Comparison of ENCODE assay signal across 17 cellular contexts in genomic region chr11:61783717-61784505, GRCh38. TPM values are rescaled to one million over a fixed set of nuclear protein-coding genes. Genes with fewer than 3 reads are reported as not detected.
DNase-seq lines count a peak whose midpoint lies in the region; ATAC-seq and TF ChIP-seq lines count a peak whose summit lies in the region.
"Had no signal": no experiment of that assay in that cellular context is flagged by ENCODE, and none has a peak within 500 bp of the region (broad histone marks: within the 10 kb centered on the region; RNA-seq: fewer than 3 reads in every experiment).

No MANE protein-coding gene starts in this region.

- no peak for DNase-seq in Calu3
- DNase-seq in NB4 (ENCODE audit: low read depth) = peak; percentile 34
- DNase-seq in neural progenitor cell (ENCODE audit: low spot score) = no peak
- DNase-seq in MG63 = no peak
- no peak for DNase-seq in thyroid gland
- DNase-seq in mucosa of gallbladder (ENCODE audit: low spot score) = no peak
- DNase-seq: activated naive CD4-positive, alpha-beta T cell treated with anti-CD3 and anti-CD28 coated beads, Interleukin-2, amount 50 U/mL, for 16 hours; heart right ventricle; left cardiac atrium; NCI-H1048; retina; RPMI8226; stimulated activated CD4-positive, alpha-beta T cell treated with anti-CD3 and anti-CD28 coated beads, Interleukin-4, amount 100 ng/mL, for 24 hours had no signal

- H3K36me3 Mint-ChIP-seq in Calu3 (ENCODE audit: insufficient read depth, unreplicated experiment) = peaks cover 72% of the 10 kb centered on the region
- peaks cover 59% of the 10 kb centered on the region for H3K36me3 Mint-ChIP-seq in dendritic cell treated with granulocyte-macrophage colony-stimulating factor and Interleukin-4, amounts not matched to agents 40 ng/mL and 50 ng/mL, for 4 days (ENCODE audit: low read depth)
- peaks cover 7% of the 10 kb centered on the region for H3K36me3 Mint-ChIP-seq in neural progenitor cell

- H3K9me3 Mint-ChIP-seq in Calu3 (ENCODE audit: low read depth, unreplicated experiment) (no peaks in the 10 kb centered on the region), neural progenitor cell (no peaks in the 10 kb centered on the region)
- no peaks in the 10 kb centered on the region for H3K9me3 Mint-ChIP-seq in dendritic cell treated with granulocyte-macrophage colony-stimulating factor and Interleukin-4, amounts not matched to agents 40 ng/mL and 50 ng/mL, for 4 days

- 74 to 75% methylated on average over 12 of the region's 13 CpGs for WGBS in thyroid gland, 2 donors

- H3K4me3 ChIP-seq in NB4 (ENCODE audit: low read depth, low read length) = no peak overlapping the region
- H3K4me3 ChIP-seq in neural progenitor cell = no peak overlapping the region
- H3K4me3 ChIP-seq in MG63 = no peak overlapping the region
- H3K4me3 ChIP-seq in thyroid gland (replicated peaks in 1 of 3) = no peak overlapping the region
- H3K4me3 ChIP-seq: heart right ventricle, upper lobe of left lung had no signal

- H2AFZ ChIP-seq in neural progenitor cell (replicated peaks) = no peak overlapping the region

- no peak for ATAC-seq in GM19452 (IDR thresholded peaks at IDR 0.05; ENCODE audit: unreplicated experiment)
- ATAC-seq: heart right ventricle, left cardiac atrium had no signal

- no peaks in the 10 kb centered on the region for H3K27me3 Mint-ChIP-seq in Calu3 (ENCODE audit: unreplicated experiment)
- H3K27me3 Mint-ChIP-seq in dendritic cell treated with granulocyte-macrophage colony-stimulating factor and Interleukin-4, amounts not matched to agents 40 ng/mL and 50 ng/mL, for 4 days = peaks cover 3% of the 10 kb centered on the region
- peaks cover 7% of the 10 kb centered on the region for H3K27me3 Mint-ChIP-seq in neural progenitor cell (ENCODE audit: insufficient read depth, low read depth)

- no peaks in the 10 kb centered on the region for H3K9me3 ChIP-seq in neural progenitor cell (ENCODE audit: low read depth)
- H3K9me3 ChIP-seq in MG63 = no peaks in the 10 kb centered on the region
- no peaks in the 10 kb centered on the region for H3K9me3 ChIP-seq in thyroid gland
- H3K9me3 ChIP-seq: heart right ventricle, upper lobe of left lung had no signal

- H3K27ac ChIP-seq in neural progenitor cell = no peak overlapping the region
- no peak overlapping the region for H3K27ac ChIP-seq in thyroid gland
- H3K27ac ChIP-seq: epithelial cell of prostate, heart right ventricle, upper lobe of left lung had no signal

- no peak overlapping the region for H3K4me3 Mint-ChIP-seq in Calu3 (ENCODE audit: low read depth, unreplicated experiment)
- no peak overlapping the region for H3K4me3 Mint-ChIP-seq in dendritic cell treated with granulocyte-macrophage colony-stimulating factor and Interleukin-4, amounts not matched to agents 40 ng/mL and 50 ng/mL, for 4 days
- H3K4me3 Mint-ChIP-seq in neural progenitor cell = peak overlapping the region; percentile 65

- intact Hi-C loops in Calu3 (cut with micrococcal nuclease; ENCODE audit: unreplicated experiment) (no loop called here), thyroid gland (cut with DNase I) (no loop called here)
- intact Hi-C loops in dendritic cell treated with granulocyte-macrophage colony-stimulating factor and Interleukin-4, amounts not matched to agents 40 ng/mL and 50 ng/mL, for 4 days (cut with micrococcal nuclease) = no loop called here

- TF ChIP-seq POLR2A in NB4 (IDR thresholded peaks at IDR 0.05; ENCODE audit: extremely low read depth, insufficient read length) (no peak), thyroid gland (IDR thresholded peaks at IDR 0.05) (no peak)

- peaks cover 16% of the 10 kb centered on the region for H4K20me1 ChIP-seq in neural progenitor cell (ENCODE audit: low read depth)

- peak overlapping the region; percentile 28 for H3K27ac Mint-ChIP-seq in Calu3 (ENCODE audit: unreplicated experiment)
- H3K27ac Mint-ChIP-seq in dendritic cell treated with granulocyte-macrophage colony-stimulating factor and Interleukin-4, amounts not matched to agents 40 ng/mL and 50 ng/mL, for 4 days = peak overlapping the region; percentile 10
- peak overlapping the region; percentile 50 for H3K27ac Mint-ChIP-seq in neural progenitor cell

- no peaks in the 10 kb centered on the region for H3K4me1 ChIP-seq in neural progenitor cell
- H3K4me1 ChIP-seq in thyroid gland = no peaks in the 10 kb centered on the region
- H3K4me1 ChIP-seq: heart right ventricle, upper lobe of left lung had no signal

- no peak overlapping the region for H3K9ac ChIP-seq in neural progenitor cell

- H3K4me2 ChIP-seq in neural progenitor cell = no peak overlapping the region

- H3K27me3 ChIP-seq in neural progenitor cell = no peaks in the 10 kb centered on the region
- no peaks in the 10 kb centered on the region for H3K27me3 ChIP-seq in MG63
- no peaks in the 10 kb centered on the region for H3K27me3 ChIP-seq in thyroid gland
- H3K27me3 ChIP-seq: heart right ventricle, upper lobe of left lung had no signal

- BruUV-seq in Calu3 (replicated peaks; lab: Mats Ljungman, UMichigan) = no TSS peak

- no peaks in the 10 kb centered on the region for H3K79me2 ChIP-seq in neural progenitor cell (ENCODE audit: low read depth)

- TF ChIP-seq CTCF in Calu3 (IDR thresholded peaks at IDR 0.05; ENCODE audit: unreplicated experiment) = no peak
- no peak for TF ChIP-seq CTCF in NB4 (IDR thresholded peaks at IDR 0.05; ENCODE audit: low read depth, low read length)
- no peak for TF ChIP-seq CTCF in neural progenitor cell (IDR thresholded peaks at IDR 0.05)
- no peak for TF ChIP-seq CTCF in thyroid gland (IDR thresholded peaks at IDR 0.05)

- no peaks in the 10 kb centered on the region for H3K4me1 Mint-ChIP-seq in Calu3 (ENCODE audit: low read depth, unreplicated experiment)
- H3K4me1 Mint-ChIP-seq in dendritic cell treated with granulocyte-macrophage colony-stimulating factor and Interleukin-4, amounts not matched to agents 40 ng/mL and 50 ng/mL, for 4 days (ENCODE audit: low read depth) = peaks cover 21% of the 10 kb centered on the region
- H3K4me1 Mint-ChIP-seq in neural progenitor cell = peaks cover 7% of the 10 kb centered on the region

- CTCF ChIA-PET in Calu3 (lab: Charles Lee) = no interaction called here

- peaks cover 7% of the 10 kb centered on the region for H3F3A ChIP-seq in neural progenitor cell (ENCODE audit: low read depth)

- H3K36me3 ChIP-seq in neural progenitor cell (no peaks in the 10 kb centered on the region), MG63 (peaks cover 17% of the 10 kb centered on the region), thyroid gland (peaks cover 23 to 30% of the 10 kb centered on the region in 2 donors)

RNA-seq across cellular contexts. Expression of gene TMEM258, which starts 8.5 kb away (rescaled TPM):
- total RNA-seq in Calu3 (2022) (140 and 146 TPM in 2 replicates), neural progenitor cell (ENCODE audit: low replicate concordance) (71.4 and 98.9 TPM in 2 replicates), thyroid gland (10 to 100 TPM; 28.0 to 57.9 (median 48.1) TPM), mucosa of gallbladder (116 TPM)
- total RNA-seq in MG63 (2014; rRNA removed; shearing (Covaris generic); ENCODE audit: low replicate concordance) = 61.8 and 88.7 TPM in 2 replicates

RNA-seq across cellular contexts. Expression of gene FEN1, which starts 8.8 kb away (rescaled TPM):
- total RNA-seq in Calu3 (2022) = 72.4 TPM in 2 replicates
- 51.8 and 68.9 TPM in 2 replicates for total RNA-seq in neural progenitor cell (ENCODE audit: low replicate concordance)
- total RNA-seq in MG63 (2014; rRNA removed; shearing (Covaris generic); ENCODE audit: low replicate concordance) = 80.9 and 85.7 TPM in 2 replicates
- 1 to 10 TPM; 4.1 to 6.3 (median 5.2) TPM for total RNA-seq in thyroid gland
- 7.7 TPM for total RNA-seq in mucosa of gallbladder

RNA-seq across cellular contexts. Expression of gene MYRF, which starts 31.5 kb away (rescaled TPM):
- total RNA-seq in Calu3 (2022) = 91.4 and 139 TPM in 2 replicates
- 1.9 and 5.8 TPM in 2 replicates for total RNA-seq in neural progenitor cell (ENCODE audit: low replicate concordance)
- 0.23 and 1.9 TPM in 2 replicates for total RNA-seq in MG63 (2014; rRNA removed; shearing (Covaris generic); ENCODE audit: low replicate concordance)
- under 1 TPM in 3 of 4 donors, not detected in 1; 0.11 to 0.83 (median 0.27) TPM for total RNA-seq in thyroid gland
- 320 TPM for total RNA-seq in mucosa of gallbladder

RNA-seq across cellular contexts. Expression of gene FADS1, which starts 32.9 kb away (rescaled TPM):
- total RNA-seq in Calu3 (2022) (55.6 and 74.1 TPM in 2 replicates), neural progenitor cell (ENCODE audit: low replicate concordance) (163 and 184 TPM in 2 replicates), thyroid gland (10 to 100 TPM in 3 of 4 donors, 1 to 10 TPM in 1; 6.8 to 17.3 (median 13.9) TPM), mucosa of gallbladder (23.4 TPM)
- total RNA-seq in MG63 (2014; rRNA removed; shearing (Covaris generic); ENCODE audit: low replicate concordance) = 25.4 and 28.3 TPM in 2 replicates

RNA-seq across cellular contexts. Expression of gene FADS2, which starts 44.2 kb away (rescaled TPM):
- 8.5 and 19.2 TPM in 2 replicates for total RNA-seq in Calu3 (2022)
- 233 and 407 TPM in 2 replicates for total RNA-seq in neural progenitor cell (ENCODE audit: low replicate concordance)
- 8.1 and 22.6 TPM in 2 replicates for total RNA-seq in MG63 (2014; rRNA removed; shearing (Covaris generic); ENCODE audit: low replicate concordance)
- total RNA-seq in thyroid gland = 1 to 10 TPM; 2.8 to 9.3 (median 7.0) TPM
- 34.5 TPM for total RNA-seq in mucosa of gallbladder

Comparison
In these comparisons a context has a peak if more than half of its experiments do, and no peak if none do; other contexts are left out.
1. RNA of gene MYRF, which starts 31.5 kb away (total RNA-seq): 320 TPM in mucosa of gallbladder (single experiment) and 91.4 to 139 TPM in Calu3; 1.9 to 5.8 TPM in neural progenitor cell, 0.11 to 0.83 TPM in thyroid gland and 0.23 to 1.9 TPM in MG63; every median in the first group is over 10 times any median in the second.
2. Peak in every context shown above with its lines, with median percentiles within 50 percentile points of each other: H3K27ac Mint-ChIP-seq.